8 cellular contexts compared by ENCODE assay signal in the genomic region with DNA sequence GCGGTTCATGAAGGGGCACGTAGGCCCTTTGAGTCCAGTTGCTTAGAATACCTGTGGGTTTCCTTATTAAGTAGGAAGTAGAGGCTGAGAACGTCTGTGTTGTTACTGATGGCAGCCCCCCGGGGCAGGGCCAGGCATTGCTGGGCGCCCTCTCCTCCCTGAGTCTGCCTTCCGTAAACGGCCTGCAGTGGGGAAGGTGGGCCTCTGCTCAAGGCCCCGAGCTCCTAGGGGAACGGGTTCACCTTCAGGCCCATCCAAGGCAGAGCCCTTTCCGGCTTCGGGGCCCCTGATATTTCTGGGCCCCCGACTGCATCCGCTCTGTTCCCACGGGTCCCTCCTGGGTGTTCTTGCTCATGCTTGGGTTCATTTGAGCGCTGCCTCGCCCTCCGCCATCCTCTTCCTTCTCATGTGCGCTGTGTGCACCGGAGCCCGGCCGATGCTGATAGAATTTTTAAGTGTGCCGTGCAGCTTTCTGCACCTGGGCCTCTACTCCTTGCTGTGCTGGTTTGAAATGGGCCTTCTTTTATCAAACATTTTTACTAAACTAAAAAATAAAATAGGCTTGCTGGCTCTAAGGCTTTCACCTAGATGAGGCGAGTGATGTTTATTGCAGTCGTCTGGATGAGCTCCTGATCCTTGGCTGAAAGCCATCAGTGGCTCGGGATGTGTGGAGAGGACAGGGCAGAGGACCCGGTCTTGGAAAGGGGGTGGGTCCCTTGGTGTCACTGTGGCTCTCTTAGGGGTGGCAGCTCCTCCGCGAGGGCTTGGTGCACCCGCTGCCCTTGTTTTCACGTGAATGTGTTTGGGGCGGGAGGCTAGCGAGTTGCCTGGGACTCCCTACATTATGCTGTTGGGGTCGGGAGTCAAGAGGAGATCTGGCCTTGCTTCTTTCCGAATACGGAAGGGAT. TPM values are rescaled to one million over a fixed set of nuclear protein-coding genes. Genes with fewer than 3 reads are reported as not detected.
DNase-seq lines count a peak whose midpoint lies in the region; ATAC-seq and TF ChIP-seq lines count a peak whose summit lies in the region.

No MANE protein-coding gene starts in this region.

- POLR2A ChIA-PET in activated CD8-positive, alpha-beta T cell treated with anti-CD3 and anti-CD28 coated beads, Interleukin-2, amount 10 ng/mL, durations not matched to agents 7 days and 5 days (lab: Charles Lee): interaction anchor here (0.6 to 3.1 kb wide), 4 partner anchors 9 to 25 kb away, joined by 3 to 25 read pairs (median 4); a partner anchor contains a TSS

- peak overlapping the region; percentile 81 for H3K27ac Mint-ChIP-seq in activated CD8-positive, alpha-beta T cell treated with anti-CD3 and anti-CD28 coated beads, Interleukin-2, amount 10 ng/mL, durations not matched to agents 7 days and 5 days

- no peaks in the 10 kb centered on the region for H3K36me3 ChIP-seq in prostate gland

- no peak for TF ChIP-seq CTCF in prostate gland (IDR thresholded peaks at IDR 0.05)

- H3K4me1 ChIP-seq in prostate gland (replicated peaks): no peaks in the 10 kb centered on the region

- peaks cover 60% of the 10 kb centered on the region for H3K4me1 Mint-ChIP-seq in activated CD8-positive, alpha-beta T cell treated with anti-CD3 and anti-CD28 coated beads, Interleukin-2, amount 10 ng/mL, durations not matched to agents 7 days and 5 days (ENCODE audit: low read depth)

- TF ChIP-seq POLR2A in prostate gland (IDR thresholded peaks at IDR 0.05): no peak

- H3K9me3 ChIP-seq in prostate gland: no peaks in the 10 kb centered on the region

- WGBS in prostate gland: 83% methylated on average over 35 of the region's 35 CpGs

- peak overlapping the region in 1 of 2 donors; percentile 24 for H3K27ac ChIP-seq in prostate gland

- no peak overlapping the region for H3K4me3 ChIP-seq in prostate gland

- ATAC-seq in GM18870 (IDR thresholded peaks at IDR 0.05; ENCODE audit: unreplicated experiment): peak; percentile 10
- ATAC-seq in HG02678 (IDR thresholded peaks at IDR 0.05; ENCODE audit: unreplicated experiment): peak; percentile 32
- peak; percentile 47 for ATAC-seq in activated CD8-positive, alpha-beta T cell treated with anti-CD3 and anti-CD28 coated beads, Interleukin-2, amount 10 ng/mL, durations not matched to agents 7 days and 5 days
- ATAC-seq in HG03571 (IDR thresholded peaks at IDR 0.05; ENCODE audit: unreplicated experiment): no peak

- no peak for DNase-seq in activated CD8-positive, alpha-beta T cell treated with anti-CD3 and anti-CD28 coated beads, Interleukin-2, amount 10 ng/mL, durations not matched to agents 7 days and 5 days
- DNase-seq in left kidney (ENCODE audit: low read depth, low spot score) (peak; percentile 50), NCI-H1105 (lab: John Stamatoyannopoulos, UW) (no peak), NCI-H82 (lab: John Stamatoyannopoulos, UW) (no peak), prostate gland (ENCODE audit: low spot score) (no peak)

- CTCF ChIA-PET in activated CD8-positive, alpha-beta T cell treated with anti-CD3 and anti-CD28 coated beads, Interleukin-2, amount 10 ng/mL, durations not matched to agents 7 days and 5 days (lab: Charles Lee): interaction anchor here (1.1 to 3.1 kb wide), 7 partner anchors 11 to 211 kb away, joined by 3 to 19 read pairs (median 7); a partner anchor contains a TSS

- no peaks in the 10 kb centered on the region for H3K27me3 Mint-ChIP-seq in activated CD8-positive, alpha-beta T cell treated with anti-CD3 and anti-CD28 coated beads, Interleukin-2, amount 10 ng/mL, durations not matched to agents 7 days and 5 days (ENCODE audit: low read depth)

- intact Hi-C loops in prostate gland (cut with DNase I): no loop called here

- no peaks in the 10 kb centered on the region for H3K9me3 Mint-ChIP-seq in activated CD8-positive, alpha-beta T cell treated with anti-CD3 and anti-CD28 coated beads, Interleukin-2, amount 10 ng/mL, durations not matched to agents 7 days and 5 days (ENCODE audit: insufficient read depth)

- peak overlapping the region; percentile 59 for H3K4me3 Mint-ChIP-seq in activated CD8-positive, alpha-beta T cell treated with anti-CD3 and anti-CD28 coated beads, Interleukin-2, amount 10 ng/mL, durations not matched to agents 7 days and 5 days

- peaks cover 32% of the 10 kb centered on the region for H3K36me3 Mint-ChIP-seq in activated CD8-positive, alpha-beta T cell treated with anti-CD3 and anti-CD28 coated beads, Interleukin-2, amount 10 ng/mL, durations not matched to agents 7 days and 5 days (ENCODE audit: low read depth)

- H3K27me3 ChIP-seq in prostate gland (replicated peaks; ENCODE audit: insufficient read depth): no peaks in the 10 kb centered on the region

RNA-seq across cellular contexts. Expression of a gene that starts 12.3 kb away (rescaled TPM):
- total RNA-seq in activated CD8-positive, alpha-beta T cell treated with anti-CD3 and anti-CD28 coated beads, Interleukin-2, amount 10 ng/mL, durations not matched to agents 7 days and 5 days: 10 to 100 TPM; 34.1 to 38.7 TPM
- 10 to 100 TPM; 16.0 to 30.7 TPM for total RNA-seq in prostate gland

RNA-seq across cellular contexts. Expression of a gene that starts 36.7 kb away (rescaled TPM):
- 10 to 100 TPM; 61.1 to 65.6 TPM for total RNA-seq in activated CD8-positive, alpha-beta T cell treated with anti-CD3 and anti-CD28 coated beads, Interleukin-2, amount 10 ng/mL, durations not matched to agents 7 days and 5 days
- total RNA-seq in prostate gland: 10 to 100 TPM; 10.2 to 18.0 TPM
